In the genomic region with DNA sequence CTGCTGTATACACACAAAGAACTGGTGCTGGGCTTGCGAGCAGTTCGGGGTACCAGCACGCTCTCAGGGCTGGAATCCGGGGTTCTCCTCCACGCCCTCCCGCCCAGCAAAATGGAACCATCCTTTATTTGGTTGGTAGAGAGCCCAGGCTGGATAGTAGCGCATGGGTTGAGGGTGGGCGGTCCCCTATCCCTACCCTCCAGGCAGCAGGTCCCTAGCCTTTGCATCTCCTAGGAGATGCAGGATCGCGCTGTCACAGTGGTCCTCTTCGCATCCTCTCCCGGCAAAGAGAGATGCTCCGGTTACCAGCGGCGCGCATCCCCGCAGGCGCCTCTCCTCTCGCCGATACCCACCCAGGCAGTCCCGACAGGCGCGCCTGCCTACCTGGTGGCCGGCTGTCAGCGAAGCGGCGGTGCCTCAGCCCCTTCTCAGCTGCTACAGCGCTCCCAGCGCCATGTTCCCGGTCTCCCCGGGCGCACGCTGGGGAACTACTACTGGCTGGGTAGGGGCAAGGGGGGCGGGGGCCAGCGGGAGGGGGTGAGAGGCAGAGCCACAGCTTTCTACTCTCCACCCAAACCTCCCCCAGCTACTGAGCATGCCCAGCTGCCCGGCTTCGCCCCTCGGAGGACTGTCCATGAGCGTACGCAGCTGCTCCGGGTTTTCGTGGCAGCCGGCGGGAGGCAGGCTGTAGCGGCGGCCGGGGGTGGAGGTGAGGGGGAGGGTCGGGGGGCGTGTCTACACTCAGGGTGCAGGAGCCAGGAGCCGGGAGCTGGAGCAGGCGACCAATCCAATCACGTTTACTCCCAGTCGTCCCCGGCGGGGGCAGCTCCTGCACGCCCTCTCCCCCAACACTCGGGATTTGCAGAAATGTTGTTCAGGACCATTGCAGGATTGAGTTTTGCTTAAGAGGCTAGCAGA, we compare ENCODE assay signal across 1 cellular context.
TF ChIP-seq lines count a peak whose summit lies in the region.

A gene (minus strand): TSS at position 699 of the 918 bp plus-strand sequence. CDS start 194,748 bp downstream, outside the sequence.

TF ChIP-seq in HepG2, 621 proteins besides CTCF, POLR2A, EP300 and RAD21 (continued from another document and continues in another):
- TF ChIP-seq, protein P1, sequence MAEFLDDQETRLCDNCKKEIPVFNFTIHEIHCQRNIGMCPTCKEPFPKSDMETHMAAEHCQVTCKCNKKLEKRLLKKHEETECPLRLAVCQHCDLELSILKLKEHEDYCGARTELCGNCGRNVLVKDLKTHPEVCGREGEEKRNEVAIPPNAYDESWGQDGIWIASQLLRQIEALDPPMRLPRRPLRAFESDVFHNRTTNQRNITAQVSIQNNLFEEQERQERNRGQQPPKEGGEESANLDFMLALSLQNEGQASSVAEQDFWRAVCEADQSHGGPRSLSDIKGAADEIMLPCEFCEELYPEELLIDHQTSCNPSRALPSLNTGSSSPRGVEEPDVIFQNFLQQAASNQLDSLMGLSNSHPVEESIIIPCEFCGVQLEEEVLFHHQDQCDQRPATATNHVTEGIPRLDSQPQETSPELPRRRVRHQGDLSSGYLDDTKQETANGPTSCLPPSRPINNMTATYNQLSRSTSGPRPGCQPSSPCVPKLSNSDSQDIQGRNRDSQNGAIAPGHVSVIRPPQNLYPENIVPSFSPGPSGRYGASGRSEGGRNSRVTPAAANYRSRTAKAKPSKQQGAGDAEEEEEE (CRISPR knock-in tag; IDR thresholded peaks at IDR 0.05; ENCODE audit: borderline replicate concordance) = 0 out of 2 replicates have a peak, but pooled peaks have one; percentile 27
- TF ChIP-seq, protein P2, sequence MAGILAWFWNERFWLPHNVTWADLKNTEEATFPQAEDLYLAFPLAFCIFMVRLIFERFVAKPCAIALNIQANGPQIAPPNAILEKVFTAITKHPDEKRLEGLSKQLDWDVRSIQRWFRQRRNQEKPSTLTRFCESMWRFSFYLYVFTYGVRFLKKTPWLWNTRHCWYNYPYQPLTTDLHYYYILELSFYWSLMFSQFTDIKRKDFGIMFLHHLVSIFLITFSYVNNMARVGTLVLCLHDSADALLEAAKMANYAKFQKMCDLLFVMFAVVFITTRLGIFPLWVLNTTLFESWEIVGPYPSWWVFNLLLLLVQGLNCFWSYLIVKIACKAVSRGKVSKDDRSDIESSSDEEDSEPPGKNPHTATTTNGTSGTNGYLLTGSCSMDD (CRISPR knock-in tag; IDR thresholded peaks at IDR 0.05) = 0 out of 2 replicates have a peak, but pooled peaks have one; percentile 17
- TF ChIP-seq ZNF160 (CRISPR knock-in tag; IDR thresholded peaks at IDR 0.05) = 0 out of 2 replicates have a peak, but pooled peaks have one; percentile 28
- TF ChIP-seq NKX3-1 (CRISPR knock-in tag; IDR thresholded peaks at IDR 0.05) = no peak
- TF ChIP-seq RBM39 (IDR thresholded peaks at IDR 0.05; ENCODE audit: low read depth, low read length, poor library complexity, severe bottlenecking) = peak; percentile 37
- no peak for TF ChIP-seq ZSCAN21 (CRISPR knock-in tag; IDR thresholded peaks at IDR 0.05; ENCODE audit: borderline replicate concordance)
- peak; percentile 35 for TF ChIP-seq MED8 (CRISPR knock-in tag; IDR thresholded peaks at IDR 0.05; ENCODE audit: insufficient replicate concordance)
- TF ChIP-seq MBNL3 (CRISPR knock-in tag; conservative IDR thresholded peaks at IDR 0.05) = no peak
- TF ChIP-seq, protein P3, sequence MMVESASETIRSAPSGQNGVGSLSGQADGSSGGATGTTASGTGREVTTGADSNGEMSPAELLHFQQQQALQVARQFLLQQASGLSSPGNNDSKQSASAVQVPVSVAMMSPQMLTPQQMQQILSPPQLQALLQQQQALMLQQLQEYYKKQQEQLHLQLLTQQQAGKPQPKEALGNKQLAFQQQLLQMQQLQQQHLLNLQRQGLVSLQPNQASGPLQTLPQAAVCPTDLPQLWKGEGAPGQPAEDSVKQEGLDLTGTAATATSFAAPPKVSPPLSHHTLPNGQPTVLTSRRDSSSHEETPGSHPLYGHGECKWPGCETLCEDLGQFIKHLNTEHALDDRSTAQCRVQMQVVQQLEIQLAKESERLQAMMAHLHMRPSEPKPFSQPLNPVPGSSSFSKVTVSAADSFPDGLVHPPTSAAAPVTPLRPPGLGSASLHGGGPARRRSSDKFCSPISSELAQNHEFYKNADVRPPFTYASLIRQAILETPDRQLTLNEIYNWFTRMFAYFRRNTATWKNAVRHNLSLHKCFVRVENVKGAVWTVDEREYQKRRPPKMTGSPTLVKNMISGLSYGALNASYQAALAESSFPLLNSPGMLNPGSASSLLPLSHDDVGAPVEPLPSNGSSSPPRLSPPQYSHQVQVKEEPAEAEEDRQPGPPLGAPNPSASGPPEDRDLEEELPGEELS (CRISPR knock-in tag; IDR thresholded peaks at IDR 0.05) = 0 out of 2 replicates have a peak, but pooled peaks have one; percentile 19
- TF ChIP-seq YEATS4 (CRISPR knock-in tag; IDR thresholded peaks at IDR 0.05; ENCODE audit: borderline replicate concordance) = no peak
- no peak for TF ChIP-seq ZNF329 (CRISPR knock-in tag; IDR thresholded peaks at IDR 0.05; ENCODE audit: low read depth)
- no peak for TF ChIP-seq ZBTB8A (CRISPR knock-in tag; IDR thresholded peaks at IDR 0.05; ENCODE audit: borderline replicate concordance, low read depth)
- TF ChIP-seq ZNF790 (CRISPR knock-in tag; IDR thresholded peaks at IDR 0.05; ENCODE audit: borderline replicate concordance) = no peak
- TF ChIP-seq, protein P4, sequence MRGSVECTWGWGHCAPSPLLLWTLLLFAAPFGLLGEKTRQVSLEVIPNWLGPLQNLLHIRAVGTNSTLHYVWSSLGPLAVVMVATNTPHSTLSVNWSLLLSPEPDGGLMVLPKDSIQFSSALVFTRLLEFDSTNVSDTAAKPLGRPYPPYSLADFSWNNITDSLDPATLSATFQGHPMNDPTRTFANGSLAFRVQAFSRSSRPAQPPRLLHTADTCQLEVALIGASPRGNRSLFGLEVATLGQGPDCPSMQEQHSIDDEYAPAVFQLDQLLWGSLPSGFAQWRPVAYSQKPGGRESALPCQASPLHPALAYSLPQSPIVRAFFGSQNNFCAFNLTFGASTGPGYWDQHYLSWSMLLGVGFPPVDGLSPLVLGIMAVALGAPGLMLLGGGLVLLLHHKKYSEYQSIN (CRISPR knock-in tag; IDR thresholded peaks at IDR 0.05; ENCODE audit: borderline replicate concordance) = no peak
- no peak for TF ChIP-seq BORCS8-MEF2B (CRISPR knock-in tag; IDR thresholded peaks at IDR 0.05)
- TF ChIP-seq ZNF441 (CRISPR knock-in tag; IDR thresholded peaks at IDR 0.05; ENCODE audit: borderline replicate concordance) = no peak
- TF ChIP-seq REPIN1 (CRISPR knock-in tag; IDR thresholded peaks at IDR 0.05; ENCODE audit: borderline replicate concordance, low read depth) = no peak
- no peak for TF ChIP-seq PAX8 (CRISPR knock-in tag; IDR thresholded peaks at IDR 0.05; ENCODE audit: borderline replicate concordance)
- no peak for TF ChIP-seq GTF3A (CRISPR knock-in tag; conservative IDR thresholded peaks at IDR 0.05)
- no peak for TF ChIP-seq HIVEP1 (CRISPR knock-in tag; IDR thresholded peaks at IDR 0.05)
- TF ChIP-seq RXRA (CRISPR knock-in tag; IDR thresholded peaks at IDR 0.05) = 0 out of 2 replicates have a peak, but pooled peaks have one; percentile 16
- TF ChIP-seq GFI1 (CRISPR knock-in tag; IDR thresholded peaks at IDR 0.05; ENCODE audit: borderline replicate concordance) = no peak
- TF ChIP-seq, protein P5, sequence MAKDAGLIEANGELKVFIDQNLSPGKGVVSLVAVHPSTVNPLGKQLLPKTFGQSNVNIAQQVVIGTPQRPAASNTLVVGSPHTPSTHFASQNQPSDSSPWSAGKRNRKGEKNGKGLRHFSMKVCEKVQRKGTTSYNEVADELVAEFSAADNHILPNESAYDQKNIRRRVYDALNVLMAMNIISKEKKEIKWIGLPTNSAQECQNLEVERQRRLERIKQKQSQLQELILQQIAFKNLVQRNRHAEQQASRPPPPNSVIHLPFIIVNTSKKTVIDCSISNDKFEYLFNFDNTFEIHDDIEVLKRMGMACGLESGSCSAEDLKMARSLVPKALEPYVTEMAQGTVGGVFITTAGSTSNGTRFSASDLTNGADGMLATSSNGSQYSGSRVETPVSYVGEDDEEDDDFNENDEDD (CRISPR knock-in tag; IDR thresholded peaks at IDR 0.05; ENCODE audit: borderline replicate concordance) = peak; percentile 48; the same call in 1 of the 2 replicates
- TF ChIP-seq NFYC (CRISPR knock-in tag; IDR thresholded peaks at IDR 0.05) = 0 out of 2 replicates have a peak, but pooled peaks have one; percentile 18
- TF ChIP-seq, protein P6, sequence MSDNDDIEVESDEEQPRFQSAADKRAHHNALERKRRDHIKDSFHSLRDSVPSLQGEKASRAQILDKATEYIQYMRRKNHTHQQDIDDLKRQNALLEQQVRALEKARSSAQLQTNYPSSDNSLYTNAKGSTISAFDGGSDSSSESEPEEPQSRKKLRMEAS (IDR thresholded peaks at IDR 0.05) = peak; percentile 23; the same call in 1 of the 2 replicates
- TF ChIP-seq, protein P7, sequence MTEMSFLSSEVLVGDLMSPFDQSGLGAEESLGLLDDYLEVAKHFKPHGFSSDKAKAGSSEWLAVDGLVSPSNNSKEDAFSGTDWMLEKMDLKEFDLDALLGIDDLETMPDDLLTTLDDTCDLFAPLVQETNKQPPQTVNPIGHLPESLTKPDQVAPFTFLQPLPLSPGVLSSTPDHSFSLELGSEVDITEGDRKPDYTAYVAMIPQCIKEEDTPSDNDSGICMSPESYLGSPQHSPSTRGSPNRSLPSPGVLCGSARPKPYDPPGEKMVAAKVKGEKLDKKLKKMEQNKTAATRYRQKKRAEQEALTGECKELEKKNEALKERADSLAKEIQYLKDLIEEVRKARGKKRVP (CRISPR knock-in tag; IDR thresholded peaks at IDR 0.05) = no peak
- TF ChIP-seq, protein P8, sequence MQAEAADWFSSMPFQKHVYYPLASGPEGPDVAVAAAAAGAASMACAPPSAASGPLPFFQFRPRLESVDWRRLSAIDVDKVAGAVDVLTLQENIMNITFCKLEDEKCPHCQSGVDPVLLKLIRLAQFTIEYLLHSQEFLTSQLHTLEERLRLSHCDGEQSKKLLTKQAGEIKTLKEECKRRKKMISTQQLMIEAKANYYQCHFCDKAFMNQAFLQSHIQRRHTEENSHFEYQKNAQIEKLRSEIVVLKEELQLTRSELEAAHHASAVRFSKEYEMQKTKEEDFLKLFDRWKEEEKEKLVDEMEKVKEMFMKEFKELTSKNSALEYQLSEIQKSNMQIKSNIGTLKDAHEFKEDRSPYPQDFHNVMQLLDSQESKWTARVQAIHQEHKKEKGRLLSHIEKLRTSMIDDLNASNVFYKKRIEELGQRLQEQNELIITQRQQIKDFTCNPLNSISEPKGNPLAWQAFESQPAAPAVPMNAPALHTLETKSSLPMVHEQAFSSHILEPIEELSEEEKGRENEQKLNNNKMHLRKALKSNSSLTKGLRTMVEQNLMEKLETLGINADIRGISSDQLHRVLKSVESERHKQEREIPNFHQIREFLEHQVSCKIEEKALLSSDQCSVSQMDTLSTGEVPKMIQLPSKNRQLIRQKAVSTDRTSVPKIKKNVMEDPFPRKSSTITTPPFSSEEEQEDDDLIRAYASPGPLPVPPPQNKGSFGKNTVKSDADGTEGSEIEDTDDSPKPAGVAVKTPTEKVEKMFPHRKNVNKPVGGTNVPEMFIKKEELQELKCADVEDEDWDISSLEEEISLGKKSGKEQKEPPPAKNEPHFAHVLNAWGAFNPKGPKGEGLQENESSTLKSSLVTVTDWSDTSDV (CRISPR knock-in tag; IDR thresholded peaks at IDR 0.05) = no peak
- no peak for TF ChIP-seq NBN (conservative IDR thresholded peaks at IDR 0.05)
- TF ChIP-seq ZNF260 (CRISPR knock-in tag; IDR thresholded peaks at IDR 0.05; ENCODE audit: borderline replicate concordance, low read depth) = no peak
- peak; percentile 33; the same call in 1 of the 2 replicates for TF ChIP-seq KDM5B (CRISPR knock-in tag; IDR thresholded peaks at IDR 0.05; ENCODE audit: borderline replicate concordance)
- no peak for TF ChIP-seq BCL6 (CRISPR knock-in tag; IDR thresholded peaks at IDR 0.05)
- TF ChIP-seq, protein P9, sequence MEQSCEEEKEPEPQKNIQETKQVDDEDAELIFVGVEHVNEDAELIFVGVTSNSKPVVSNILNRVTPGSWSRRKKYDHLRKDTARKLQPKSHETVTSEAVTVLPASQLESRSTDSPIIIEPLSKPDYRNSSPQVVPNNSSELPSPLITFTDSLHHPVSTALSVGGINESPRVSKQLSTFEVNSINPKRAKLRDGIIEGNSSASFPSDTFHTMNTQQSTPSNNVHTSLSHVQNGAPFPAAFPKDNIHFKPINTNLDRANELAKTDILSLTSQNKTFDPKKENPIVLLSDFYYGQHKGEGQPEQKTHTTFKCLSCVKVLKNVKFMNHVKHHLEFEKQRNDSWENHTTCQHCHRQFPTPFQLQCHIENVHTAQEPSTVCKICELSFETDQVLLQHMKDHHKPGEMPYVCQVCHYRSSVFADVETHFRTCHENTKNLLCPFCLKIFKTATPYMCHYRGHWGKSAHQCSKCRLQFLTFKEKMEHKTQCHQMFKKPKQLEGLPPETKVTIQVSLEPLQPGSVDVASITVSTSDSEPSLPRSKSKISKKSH (CRISPR knock-in tag; IDR thresholded peaks at IDR 0.05; ENCODE audit: borderline replicate concordance) = no peak
- no peak for TF ChIP-seq PLRG1 (conservative IDR thresholded peaks at IDR 0.05)
- TF ChIP-seq, protein P10, sequence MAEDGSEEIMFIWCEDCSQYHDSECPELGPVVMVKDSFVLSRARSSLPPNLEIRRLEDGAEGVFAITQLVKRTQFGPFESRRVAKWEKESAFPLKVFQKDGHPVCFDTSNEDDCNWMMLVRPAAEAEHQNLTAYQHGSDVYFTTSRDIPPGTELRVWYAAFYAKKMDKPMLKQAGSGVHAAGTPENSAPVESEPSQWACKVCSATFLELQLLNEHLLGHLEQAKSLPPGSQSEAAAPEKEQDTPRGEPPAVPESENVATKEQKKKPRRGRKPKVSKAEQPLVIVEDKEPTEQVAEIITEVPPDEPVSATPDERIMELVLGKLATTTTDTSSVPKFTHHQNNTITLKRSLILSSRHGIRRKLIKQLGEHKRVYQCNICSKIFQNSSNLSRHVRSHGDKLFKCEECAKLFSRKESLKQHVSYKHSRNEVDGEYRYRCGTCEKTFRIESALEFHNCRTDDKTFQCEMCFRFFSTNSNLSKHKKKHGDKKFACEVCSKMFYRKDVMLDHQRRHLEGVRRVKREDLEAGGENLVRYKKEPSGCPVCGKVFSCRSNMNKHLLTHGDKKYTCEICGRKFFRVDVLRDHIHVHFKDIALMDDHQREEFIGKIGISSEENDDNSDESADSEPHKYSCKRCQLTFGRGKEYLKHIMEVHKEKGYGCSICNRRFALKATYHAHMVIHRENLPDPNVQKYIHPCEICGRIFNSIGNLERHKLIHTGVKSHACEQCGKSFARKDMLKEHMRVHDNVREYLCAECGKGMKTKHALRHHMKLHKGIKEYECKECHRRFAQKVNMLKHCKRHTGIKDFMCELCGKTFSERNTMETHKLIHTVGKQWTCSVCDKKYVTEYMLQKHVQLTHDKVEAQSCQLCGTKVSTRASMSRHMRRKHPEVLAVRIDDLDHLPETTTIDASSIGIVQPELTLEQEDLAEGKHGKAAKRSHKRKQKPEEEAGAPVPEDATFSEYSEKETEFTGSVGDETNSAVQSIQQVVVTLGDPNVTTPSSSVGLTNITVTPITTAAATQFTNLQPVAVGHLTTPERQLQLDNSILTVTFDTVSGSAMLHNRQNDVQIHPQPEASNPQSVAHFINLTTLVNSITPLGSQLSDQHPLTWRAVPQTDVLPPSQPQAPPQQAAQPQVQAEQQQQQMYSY (CRISPR knock-in tag; IDR thresholded peaks at IDR 0.05) = peak; percentile 97
- TF ChIP-seq IRF2 (CRISPR knock-in tag; IDR thresholded peaks at IDR 0.05) = no peak
- no peak for TF ChIP-seq NFE2L1 (CRISPR knock-in tag; IDR thresholded peaks at IDR 0.05; ENCODE audit: borderline replicate concordance)
- no peak for TF ChIP-seq MIER3 (CRISPR knock-in tag; IDR thresholded peaks at IDR 0.05; ENCODE audit: borderline replicate concordance)
- TF ChIP-seq ZMYM3 (CRISPR knock-in tag; IDR thresholded peaks at IDR 0.05) = no peak
- TF ChIP-seq PHF5A (CRISPR knock-in tag; IDR thresholded peaks at IDR 0.05; ENCODE audit: low read depth, unreplicated experiment) = no peak
